Comparison of ENCODE assay signal across 19 cellular contexts in the genomic region with DNA sequence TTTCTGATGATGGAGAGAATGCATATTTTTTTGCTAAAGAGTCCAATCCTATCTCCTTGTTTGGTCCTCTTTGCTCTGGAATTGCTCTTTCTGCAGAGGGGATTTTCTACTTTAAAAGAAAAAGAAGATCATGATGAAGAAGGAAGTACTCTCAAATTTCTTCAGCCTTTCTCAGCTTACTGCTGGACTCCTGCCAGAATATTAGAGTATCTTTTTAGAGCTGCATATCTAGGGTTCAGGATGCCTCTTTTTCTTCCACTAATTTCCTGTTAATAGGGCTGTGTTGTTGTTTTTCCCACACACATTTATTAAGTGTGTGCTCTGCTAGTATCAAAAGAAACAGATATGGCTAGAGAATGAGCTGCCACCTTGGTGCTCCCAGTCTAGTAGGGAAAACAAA. TPM values are rescaled to one million over a fixed set of nuclear protein-coding genes. Genes with fewer than 3 reads are reported as not detected.
A peak's percentile ranks its signal among the peaks of the same experiment; 100 is the strongest.
DNase-seq lines count a peak whose midpoint lies in the region; ATAC-seq and TF ChIP-seq lines count a peak whose summit lies in the region.
"Had no signal": no experiment of that assay in that cellular context is flagged by ENCODE, and none has a peak within 500 bp of the region (broad histone marks: within the 10 kb centered on the region; RNA-seq: fewer than 3 reads in every experiment).

No MANE protein-coding gene starts in this region.

- peaks cover 0 to 8% (median 4%) of the 10 kb centered on the region in 11 experiments; a peak in 10 of 22 replicates for H3K9me3 ChIP-seq in BLaER1 treated with 17β-estradiol and CSF1 and Interleukin-3, amounts not matched to agents 10 nM and 100 nM (replicated peaks in 1 of 11)
- H3K9me3 ChIP-seq in PC-9 (ENCODE audit: insufficient read depth, low read depth) (no peaks in the 10 kb centered on the region; the same call in 1 of the 2 replicates), T-helper 17 cell (ENCODE audit: control insufficient read depth, low read length, poor library complexity, severe bottlenecking) (no peaks in the 10 kb centered on the region)
- H3K9me3 ChIP-seq: sigmoid colon had no signal

- peak overlapping the region; percentile 90 to 99 (median 96) for H3K4me2 ChIP-seq in BLaER1 treated with 17β-estradiol and CSF1 and Interleukin-3, amounts not matched to agents 10 nM and 100 nM
- peak overlapping the region; percentile 43 for H3K4me2 ChIP-seq in PC-9

- CTCF ChIA-PET in PC-9 (lab: Charles Lee), result interaction anchor here (0.7 to 1.5 kb wide), 2 partner anchors 18 to 45 kb away, joined by 3 to 6 read pairs; partner anchors contain the start of gene UBASH3B

- H3K4me3 Mint-ChIP-seq in T-helper 17 cell, result no peak overlapping the region
- H3K4me3 Mint-ChIP-seq: activated CD8-positive, alpha-beta memory T cell treated with anti-CD3 and anti-CD28 coated beads, Interleukin-2, amount 10 ng/mL, durations not matched to agents 7 days and 5 days; mesothelial cell of epicardium had no signal

- TF ChIP-seq CTCF in PC-9 (conservative IDR thresholded peaks at IDR 0.05), result no peak
- TF ChIP-seq CTCF in fibroblast of pulmonary artery (IDR thresholded peaks at IDR 0.05; ENCODE audit: low read length, missing control alignments), result no peak

- no TSS peak for BruUV-seq in PC-9 (replicated peaks; lab: Mats Ljungman, UMichigan)

- peaks cover 6 to 84% (median 66%) of the 10 kb centered on the region in 11 experiments; a peak in 21 of 22 replicates for H3K36me3 ChIP-seq in BLaER1 treated with 17β-estradiol and CSF1 and Interleukin-3, amounts not matched to agents 10 nM and 100 nM
- peaks cover 38% of the 10 kb centered on the region for H3K36me3 ChIP-seq in PC-9 (ENCODE audit: low read depth)
- H3K36me3 ChIP-seq: heart left ventricle, sigmoid colon had no signal

- H2AFZ ChIP-seq in PC-9, result no peak overlapping the region

- H3K79me2 ChIP-seq in PC-9 (ENCODE audit: low read depth), result peaks cover 95% of the 10 kb centered on the region

- peak; percentile 66 for DNase-seq in GF-D8 (lab: John Stamatoyannopoulos, UW)
- peak in 1 of 2 experiments; percentile 73 for DNase-seq in PC-9
- DNase-seq in fibroblast of pulmonary artery (ENCODE audit: low read depth), result peak; percentile 40
- DNase-seq in NCI-H345 treated with DMSO at 0.1 percent for 48 hours (lab: John Stamatoyannopoulos, UW; ENCODE audit: unreplicated experiment), result no peak
- no peak for DNase-seq in T-helper 17 cell
- no peak for DNase-seq in NCI-H526 (lab: John Stamatoyannopoulos, UW)
- DNase-seq in anterior cingulate cortex (lab: John Stamatoyannopoulos, UW), result no peak
- DNase-seq: activated CD4-positive, CD25-positive, alpha-beta regulatory T cell; activated CD8-positive, alpha-beta memory T cell treated with anti-CD3 and anti-CD28 coated beads, Interleukin-2, amount 10 ng/mL, durations not matched to agents 7 days and 5 days; cortex of kidney; GOT3; heart left ventricle; nucleus accumbens; OCI-M1; sigmoid colon; stimulated activated CD4-positive, alpha-beta T cell treated with anti-CD3 and anti-CD28 coated beads, Interleukin-4, amount 100 ng/mL, for 1 hour; stimulated activated CD8-positive, alpha-beta memory T cell treated with anti-CD3 and anti-CD28 coated beads, Interleukin-4, amount 100 ng/mL, for 48 hours had no signal

- H3K4me1 ChIP-seq in BLaER1 treated with 17β-estradiol and CSF1 and Interleukin-3, amounts not matched to agents 10 nM and 100 nM, result peaks cover 91 to 100% (median 99%) of the 10 kb centered on the region in 10 experiments
- H3K4me1 ChIP-seq in PC-9 (replicated peaks; ENCODE audit: insufficient read depth), result peaks cover 90% of the 10 kb centered on the region

- H3K9ac ChIP-seq in BLaER1 treated with 17β-estradiol and CSF1 and Interleukin-3, amounts not matched to agents 10 nM and 100 nM, result peak overlapping the region; percentile 57 to 96 (median 93); a peak in 21 of 22 replicates

- no peaks in the 10 kb centered on the region for H3K27me3 Mint-ChIP-seq in T-helper 17 cell
- H3K27me3 Mint-ChIP-seq: activated CD8-positive, alpha-beta memory T cell treated with anti-CD3 and anti-CD28 coated beads, Interleukin-2, amount 10 ng/mL, durations not matched to agents 7 days and 5 days had no signal

- no peak overlapping the region for H3K27ac Mint-ChIP-seq in T-helper 17 cell
- H3K27ac Mint-ChIP-seq: activated CD8-positive, alpha-beta memory T cell treated with anti-CD3 and anti-CD28 coated beads, Interleukin-2, amount 10 ng/mL, durations not matched to agents 7 days and 5 days; mesothelial cell of epicardium had no signal

- POLR2A ChIA-PET in PC-9 (lab: Charles Lee; ENCODE audit: unreplicated experiment), result interaction anchor here (0.7 to 0.9 kb wide), 2 partner anchors 19 to 183 kb away, joined by 3 to 7 read pairs; no protein-coding TSS in a partner anchor

- H3K4me3 ChIP-seq in BLaER1 treated with 17β-estradiol and CSF1 and Interleukin-3, amounts not matched to agents 10 nM and 100 nM, result peak overlapping the region; percentile 18 to 56 (median 48); a peak in 18 of 20 replicates
- no peak overlapping the region for H3K4me3 ChIP-seq in PC-9
- no peak overlapping the region for H3K4me3 ChIP-seq in fibroblast of pulmonary artery (replicated peaks; ENCODE audit: low read depth, low read length)
- H3K4me3 ChIP-seq: heart left ventricle, sigmoid colon had no signal

- ATAC-seq in T-helper 17 cell, result no peak
- ATAC-seq: activated CD8-positive, alpha-beta memory T cell treated with anti-CD3 and anti-CD28 coated beads, Interleukin-2, amount 10 ng/mL, durations not matched to agents 7 days and 5 days had no signal

- no peaks in the 10 kb centered on the region for H3K9me2 ChIP-seq in PC-9 (ENCODE audit: insufficient read depth)

- intact Hi-C loops in PC-9 (cut with micrococcal nuclease; ENCODE audit: unreplicated experiment), result no loop called here

- peaks cover 92% of the 10 kb centered on the region for H3F3A ChIP-seq in PC-9 (ENCODE audit: insufficient read depth, low read depth)

- H4K20me1 ChIP-seq in BLaER1 treated with 17β-estradiol and CSF1 and Interleukin-3, amounts not matched to agents 10 nM and 100 nM, result peaks cover 0 to 11% (median 3%) of the 10 kb centered on the region in 11 experiments; a peak in 5 of 22 replicates
- H4K20me1 ChIP-seq in PC-9 (ENCODE audit: insufficient read depth), result no peaks in the 10 kb centered on the region

- H3K27ac ChIP-seq in BLaER1 treated with 17β-estradiol and CSF1 and Interleukin-3, amounts not matched to agents 10 nM and 100 nM, result peak overlapping the region; percentile 55 to 98 (median 89); a peak in 21 of 22 replicates
- peak overlapping the region; percentile 91 for H3K27ac ChIP-seq in PC-9
- H3K27ac ChIP-seq: sigmoid colon had no signal

- H3K4me1 Mint-ChIP-seq in T-helper 17 cell, result peaks cover 30% of the 10 kb centered on the region

- no peaks in the 10 kb centered on the region for H3K27me3 ChIP-seq in BLaER1 treated with 17β-estradiol and CSF1 and Interleukin-3, amounts not matched to agents 10 nM and 100 nM
- no peaks in the 10 kb centered on the region for H3K27me3 ChIP-seq in PC-9 (ENCODE audit: insufficient read depth, low read depth)
- H3K27me3 ChIP-seq: heart left ventricle, sigmoid colon had no signal

- H3K36me3 Mint-ChIP-seq in T-helper 17 cell (ENCODE audit: low read depth), result peaks cover 2% of the 10 kb centered on the region

RNA-seq across cellular contexts. Expression of gene UBASH3B, which starts 18.2 kb away (rescaled TPM):
- total RNA-seq in PC-9 (2021) (80.3 and 81.9 TPM in 2 replicates), T-helper 17 cell (10 to 100 TPM; 22.6 to 23.6 TPM)

Comparison
In these comparisons a context has a peak if more than half of its experiments do, and no peak if none do; other contexts are left out.
1. H3K4me3 ChIP-seq: peak in BLaER1 treated with 17β-estradiol and CSF1 and Interleukin-3, amounts not matched to agents 10 nM and 100 nM (10 of 10); none in PC-9 (single experiment) and fibroblast of pulmonary artery (single experiment).
2. DNase-seq: peak in GF-D8 (single experiment) and fibroblast of pulmonary artery (single experiment); none in NCI-H345 treated with DMSO at 0.1 percent for 48 hours (single experiment), T-helper 17 cell (0 of 3), NCI-H526 (0 of 2) and anterior cingulate cortex (0 of 58).